Comparison of ENCODE assay signal across 25 cellular contexts in the genomic region with DNA sequence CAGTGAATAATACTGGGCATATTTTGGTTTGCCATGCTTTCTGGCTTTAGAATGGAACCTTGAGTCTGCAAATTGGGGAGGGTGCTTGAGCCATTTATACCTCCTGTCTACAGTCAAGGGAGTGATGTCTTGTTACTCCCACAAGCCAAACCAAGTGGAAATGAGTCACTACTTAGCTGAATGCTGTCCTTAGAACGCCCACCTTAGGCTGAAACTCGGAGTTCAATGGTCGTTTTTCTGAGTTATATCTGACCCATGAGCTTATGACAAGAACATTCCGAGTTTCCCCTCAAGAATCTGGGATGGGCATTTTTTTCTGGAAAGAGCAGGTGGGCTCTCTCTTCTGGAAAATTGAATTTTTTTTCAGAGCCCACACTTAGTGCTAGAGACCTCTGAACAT. TPM values are rescaled to one million over a fixed set of nuclear protein-coding genes. Genes with fewer than 3 reads are reported as not detected.
"Had no signal": no experiment of that assay in that cellular context is flagged by ENCODE, and none has a peak within 500 bp of the region (broad histone marks: within the 10 kb centered on the region; RNA-seq: fewer than 3 reads in every experiment).

No MANE protein-coding gene starts in this region.

- H2AFZ ChIP-seq: hepatocyte had no signal

- H3K9me3 Mint-ChIP-seq: activated CD4-positive, alpha-beta T cell treated with anti-CD3 and anti-CD28 coated beads, Interleukin-2, amount 10 ng/mL, durations not matched to agents 24 days and 14 days had no signal

- H3K4me1 ChIP-seq: ascending aorta, esophagus squamous epithelium, sigmoid colon, spleen, tibial nerve had no signal

- H3K79me2 ChIP-seq: hepatocyte had no signal

- H3K4me1 Mint-ChIP-seq: activated B cell treated with CpG ODN at 0.5 μM for 24 hours had no signal

- H3K27ac ChIP-seq: ascending aorta, esophagus squamous epithelium, hepatocyte, sigmoid colon, spleen, tibial nerve had no signal

- H3K4me3 ChIP-seq: ascending aorta, esophagus squamous epithelium, hepatocyte, sigmoid colon, spleen, tibial nerve had no signal

- DNase-seq: activated B cell treated with CpG ODN at 0.5 μM for 24 hours; activated CD4-positive, alpha-beta T cell treated with anti-CD3 and anti-CD28 coated beads, Interleukin-2, amount 10 ng/mL, durations not matched to agents 24 days and 14 days; activated CD8-positive, alpha-beta T cell treated with anti-CD3 and anti-CD28 coated beads for 36 hours; activated naive CD4-positive, alpha-beta T cell treated with anti-CD3 and anti-CD28 coated beads for 36 hours; activated T-cell treated with anti-CD3 and anti-CD28 coated beads, Interleukin-2, amount 50 U/mL, for 1 hour; effector memory CD4-positive, alpha-beta T cell; esophagus squamous epithelium; foreskin fibroblast; left cardiac atrium; occipital lobe; posterior cingulate gyrus; sigmoid colon; spleen; stimulated activated CD4-positive, alpha-beta T cell treated with anti-CD3 and anti-CD28 coated beads, Interleukin-1b, Interleukin-23, amount 100 ng/mL, for 48 hours; stimulated activated CD8-positive, alpha-beta memory T cell treated with anti-CD3 and anti-CD28 coated beads, Interleukin-4, amount 100 ng/mL, for 48 hours; stimulated activated naive CD4-positive, alpha-beta T cell treated with Interleukin-2 at 50 U/mL for 16 hours had no signal

- H3K27ac Mint-ChIP-seq: activated B cell treated with CpG ODN at 0.5 μM for 24 hours; activated CD4-positive, alpha-beta T cell treated with anti-CD3 and anti-CD28 coated beads, Interleukin-2, amount 10 ng/mL, durations not matched to agents 24 days and 14 days; activated CD8-positive, alpha-beta T cell treated with anti-CD3 and anti-CD28 coated beads for 36 hours; activated naive CD4-positive, alpha-beta T cell treated with anti-CD3 and anti-CD28 coated beads for 36 hours; activated T-helper 2 cell treated with anti-CD3 and anti-CD28 coated beads, Interferon-gamma antibody, Interleukin-2, Interleukin-4, amounts not matched to agents 10 μg/mL and 5 μg/mL and 100 μg/mL, durations not matched to agents 14 hours and 24 hours and 36 hours had no signal

- H3K36me3 ChIP-seq: ascending aorta, esophagus squamous epithelium, sigmoid colon, spleen, tibial nerve had no signal

- H3K4me2 ChIP-seq: hepatocyte had no signal

- H3K27me3 ChIP-seq: ascending aorta, hepatocyte, tibial nerve had no signal

- H3K4me3 Mint-ChIP-seq: activated B cell treated with CpG ODN at 0.5 μM for 24 hours; activated CD4-positive, alpha-beta T cell treated with anti-CD3 and anti-CD28 coated beads, Interleukin-2, amount 10 ng/mL, durations not matched to agents 24 days and 14 days; activated CD8-positive, alpha-beta T cell treated with anti-CD3 and anti-CD28 coated beads for 36 hours; activated naive CD4-positive, alpha-beta T cell treated with anti-CD3 and anti-CD28 coated beads for 36 hours had no signal

- ATAC-seq: activated CD8-positive, alpha-beta T cell treated with anti-CD3 and anti-CD28 coated beads for 36 hours; left cardiac atrium had no signal

RNA-seq across cellular contexts. Expression of a gene that starts 17.4 kb away (rescaled TPM):
- total RNA-seq: activated B cell treated with CpG ODN at 0.5 μM for 24 hours; activated CD4-positive, alpha-beta T cell treated with anti-CD3 and anti-CD28 coated beads, Interleukin-2, amount 10 ng/mL, durations not matched to agents 24 days and 14 days; activated CD8-positive, alpha-beta T cell treated with anti-CD3 and anti-CD28 coated beads for 36 hours; activated naive CD4-positive, alpha-beta T cell treated with anti-CD3 and anti-CD28 coated beads for 36 hours; activated T-helper 2 cell treated with anti-CD3 and anti-CD28 coated beads, Interferon-gamma antibody, Interleukin-2, Interleukin-4, amounts not matched to agents 10 μg/mL and 5 μg/mL and 100 μg/mL, durations not matched to agents 14 hours and 24 hours and 36 hours; endothelial cell of umbilical vein; mesenteric fat pad; occipital lobe; renal cortical epithelial cell; sigmoid colon; spleen; T-helper 2 cell treated with Interferon-gamma antibody and Interleukin-4, amounts not matched to agents 100 ng/mL and 5 ng/mL, for 36 hours; tibial nerve had no signal
- polyA plus RNA-seq: endothelial cell of umbilical vein, neural cell, spleen had no signal
